15 cellular contexts compared by ENCODE assay signal in genomic region chr1:101394041-101394440, GRCh38.
DNase-seq lines count a peak whose midpoint lies in the region; ATAC-seq, FAIRE-seq and TF ChIP-seq lines count a peak whose summit lies in the region.
"Had no signal": no experiment of that assay in that cellular context is flagged by ENCODE, and none has a peak within 500 bp of the region (broad histone marks: within the 10 kb centered on the region; RNA-seq: fewer than 3 reads in every experiment).

No MANE protein-coding gene starts in this region.

- H3K9ac ChIP-seq in DND-41 (ENCODE audit: low read depth, low read length), result no peak overlapping the region
- H3K9ac ChIP-seq: KMS-11 had no signal

- H3K4me3 ChIP-seq in DND-41 (ENCODE audit: low read depth in 1 of 2, low read length in 2 of 2) (no peak overlapping the region), HFF-Myc (replicated peaks; ENCODE audit: low read depth, low read length) (no peak overlapping the region), RWPE2 (ENCODE audit: severe bottlenecking) (no peak overlapping the region)
- H3K4me3 ChIP-seq: HAP-1, Peyer's patch had no signal

- H3K4me1 ChIP-seq in DND-41 (ENCODE audit: insufficient read depth, low read length) (peaks cover 51% of the 10 kb centered on the region), RWPE2 (ENCODE audit: insufficient read depth, poor library complexity, severe bottlenecking) (no peaks in the 10 kb centered on the region), foreskin keratinocyte (no peaks in the 10 kb centered on the region)
- H3K4me1 ChIP-seq: HAP-1, Peyer's patch had no signal

- DNase-seq in DND-41, result no peak
- DNase-seq in HFF-Myc (ENCODE audit: extremely low read depth, low read depth), result peak; percentile 15
- DNase-seq in RWPE2 (ENCODE audit: low spot score), result no peak
- peak in 1 of 2 donors; percentile 3 for DNase-seq in foreskin keratinocyte
- DNase-seq in RCC 7860 (ENCODE audit: low spot score), result no peak
- DNase-seq: CD4-positive, CD25-positive, alpha-beta regulatory T cell; DMS79 treated with DMSO at 0.1 percent for 48 hours; NCI-H187 treated with DMSO at 0.1 percent for 48 hours; NCI-H82; Peyer's patch had no signal

- H3K36me3 ChIP-seq in DND-41 (ENCODE audit: insufficient read depth, low read length), result no peaks in the 10 kb centered on the region
- no peaks in the 10 kb centered on the region for H3K36me3 ChIP-seq in RWPE2 (ENCODE audit: low read depth)
- H3K36me3 ChIP-seq: HAP-1, Peyer's patch had no signal

- H3K27me3 ChIP-seq in DND-41 (ENCODE audit: insufficient read depth, low read length, poor library complexity), result no peaks in the 10 kb centered on the region
- no peaks in the 10 kb centered on the region for H3K27me3 ChIP-seq in RWPE2 (ENCODE audit: insufficient read depth, poor library complexity, severe bottlenecking)
- no peaks in the 10 kb centered on the region for H3K27me3 ChIP-seq in foreskin keratinocyte
- H3K27me3 ChIP-seq: Peyer's patch had no signal

- TF ChIP-seq CTCF in DND-41 (IDR thresholded peaks at IDR 0.05; ENCODE audit: borderline replicate concordance, extremely low read depth, low read length, poor library complexity, severe bottlenecking), result no peak
- TF ChIP-seq CTCF in HFF-Myc (IDR thresholded peaks at IDR 0.05; ENCODE audit: low read depth, low read length, missing control alignments), result no peak
- no peak for TF ChIP-seq CTCF in RWPE2 (IDR thresholded peaks at IDR 0.05; ENCODE audit: poor library complexity, severe bottlenecking)
- TF ChIP-seq CTCF in foreskin keratinocyte (conservative IDR thresholded peaks at IDR 0.05), result no peak

- FAIRE-seq in RCC 7860 (lab: Jason Lieb, UNC), result no peak
- FAIRE-seq: D721Med had no signal

- no peak for ATAC-seq in DND-41 (ENCODE audit: insufficient read depth, low read depth)
- 0 out of 3 replicates have a peak, but pooled peaks have one; percentile 21 for ATAC-seq in RWPE2 (ENCODE audit: low read depth)
- peak; percentile 47 for ATAC-seq in foreskin keratinocyte
- no peak for ATAC-seq in HG03378 (IDR thresholded peaks at IDR 0.05; ENCODE audit: unreplicated experiment)
- ATAC-seq in HG02852 (IDR thresholded peaks at IDR 0.05; ENCODE audit: unreplicated experiment), result no peak

- no peak overlapping the region for H3K4me2 ChIP-seq in DND-41 (ENCODE audit: insufficient read depth, low read length)
- H3K4me2 ChIP-seq: KMS-11 had no signal

- H4K20me1 ChIP-seq in DND-41 (ENCODE audit: insufficient read depth, low read length), result no peaks in the 10 kb centered on the region

- H3K9me3 ChIP-seq in DND-41 (ENCODE audit: insufficient read depth, low read length, severe bottlenecking) (no peaks in the 10 kb centered on the region), RWPE2 (ENCODE audit: severe bottlenecking) (no peaks in the 10 kb centered on the region)
- H3K9me3 ChIP-seq: HAP-1, Peyer's patch had no signal

- H3K79me2 ChIP-seq in DND-41 (ENCODE audit: insufficient read depth, low read length), result no peaks in the 10 kb centered on the region

- H3K27ac ChIP-seq in DND-41 (ENCODE audit: low read length) (no peak overlapping the region), RWPE2 (ENCODE audit: poor library complexity, severe bottlenecking) (no peak overlapping the region), foreskin keratinocyte (no peak overlapping the region)
- H3K27ac ChIP-seq: KMS-11, Peyer's patch had no signal

- 0 out of 2 replicates have a peak overlapping the region, but pooled peaks have one; percentile 15 for H2AFZ ChIP-seq in DND-41 (ENCODE audit: low read depth, low read length)

Comparison
In these comparisons a context has a peak if more than half of its experiments do, and no peak if none do; other contexts are left out.
1. ATAC-seq: peak in RWPE2 (single experiment) and foreskin keratinocyte (single experiment); none in DND-41 (single experiment), HG03378 (single experiment) and HG02852 (single experiment).